15 cellular contexts compared by ENCODE assay signal in the genomic region with DNA sequence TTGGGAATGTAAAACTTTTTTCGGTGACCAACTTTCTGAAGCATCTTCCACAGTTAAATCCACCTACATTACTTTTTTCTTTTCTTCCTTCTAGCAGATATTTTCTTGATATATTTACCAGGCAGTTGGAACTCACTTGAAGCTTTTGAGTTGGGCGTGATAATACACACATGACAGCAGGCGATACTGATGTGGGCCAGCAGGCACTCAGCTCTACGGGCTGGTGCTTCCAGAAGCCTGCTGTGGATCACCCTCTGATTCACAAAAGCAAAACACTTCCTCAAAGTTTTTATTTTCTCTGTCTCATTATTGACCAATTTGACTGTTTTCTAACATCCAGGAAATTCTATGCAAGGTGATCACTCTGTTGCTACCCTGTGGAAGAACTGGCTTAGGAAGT.
"Had no signal": no experiment of that assay in that cellular context is flagged by ENCODE, and none has a peak within 500 bp of the region (broad histone marks: within the 10 kb centered on the region; RNA-seq: fewer than 3 reads in every experiment).

No MANE protein-coding gene starts in this region.

- H3K4me3 Mint-ChIP-seq: activated CD8-positive, alpha-beta memory T cell treated with anti-CD3 and anti-CD28 coated beads, Interleukin-2, amount 10 ng/mL, durations not matched to agents 7 days and 5 days; activated T-cell treated with anti-CD3 and anti-CD28 coated beads, Interleukin-2, amount 50 U/mL, for 24 hours; brain; naive B cell; T-helper 17 cell had no signal

- H3K9me3 Mint-ChIP-seq: brain had no signal

- ATAC-seq: activated CD8-positive, alpha-beta memory T cell treated with anti-CD3 and anti-CD28 coated beads, Interleukin-2, amount 10 ng/mL, durations not matched to agents 7 days and 5 days; activated naive CD4-positive, alpha-beta T cell treated with anti-CD3 and anti-CD28 coated beads, Interleukin-2, amount 50 U/mL, for 72 hours; T-helper 17 cell had no signal

- H3K9me3 ChIP-seq: uterus had no signal

- H3K27ac Mint-ChIP-seq: activated CD8-positive, alpha-beta memory T cell treated with anti-CD3 and anti-CD28 coated beads, Interleukin-2, amount 10 ng/mL, durations not matched to agents 7 days and 5 days; activated naive CD4-positive, alpha-beta T cell treated with anti-CD3 and anti-CD28 coated beads, Interleukin-2, amount 50 U/mL, for 72 hours; activated T-cell treated with anti-CD3 and anti-CD28 coated beads, Interleukin-2, amount 50 U/mL, for 24 hours; naive B cell; T-helper 17 cell had no signal

- H3K27me3 Mint-ChIP-seq: brain had no signal

- H3K27me3 ChIP-seq: uterus had no signal

- H3K4me1 Mint-ChIP-seq: naive B cell, T-helper 17 cell had no signal

- H3K27ac ChIP-seq: uterus had no signal

- DNase-seq: activated CD4-positive, alpha-beta T cell treated with anti-CD3 and anti-CD28 coated beads, Interleukin-2, amount 50 U/mL, for 1 hour; activated CD8-positive, alpha-beta memory T cell treated with anti-CD3 and anti-CD28 coated beads, Interleukin-2, amount 10 ng/mL, durations not matched to agents 7 days and 5 days; activated effector memory CD4-positive, alpha-beta T cell treated with anti-CD3 and anti-CD28 coated beads, Interleukin-2, amount 50 U/mL, for 16 hours; activated T-cell treated with anti-CD3 and anti-CD28 coated beads, Interleukin-2, amount 50 U/mL, for 24 hours; amniotic stem cell; hippocampal formation; naive B cell; posterior cingulate gyrus; small intestine; stimulated activated CD4-positive, alpha-beta T cell treated with anti-CD3 and anti-CD28 coated beads, Interleukin-1b, Interleukin-23, amount 100 ng/mL, for 48 hours; stimulated activated naive CD4-positive, alpha-beta T cell; T-helper 17 cell; uterus had no signal

- H3K4me3 ChIP-seq: uterus had no signal

- H3K36me3 ChIP-seq: uterus had no signal

- H3K4me1 ChIP-seq: uterus had no signal
